ENCODE assay signal across 9 cellular contexts in genomic region chrX:126929071-126929470, GRCh38.
"Had no signal": no experiment of that assay in that cellular context is flagged by ENCODE, and none has a peak within 500 bp of the region (broad histone marks: within the 10 kb centered on the region; RNA-seq: fewer than 3 reads in every experiment).

No MANE protein-coding gene starts in this region.

- H3K4me1 Mint-ChIP-seq: GM23338, IgD-negative memory B cell had no signal

- H3K4me3 Mint-ChIP-seq: GM23338, H9 had no signal

- H3K27ac Mint-ChIP-seq: GM23338, IgD-negative memory B cell had no signal

- H3K4me3 ChIP-seq: GM23338 had no signal

- ATAC-seq: GM23338, HepG2 had no signal

- H3K4me2 ChIP-seq: GM23338 had no signal

- H3K36me3 Mint-ChIP-seq: IgD-negative memory B cell had no signal

- FAIRE-seq: H1, H54, HepG2 had no signal

- H3K27me3 Mint-ChIP-seq: IgD-negative memory B cell had no signal

- H3K27ac ChIP-seq: HL-60 had no signal

- DNase-seq: H9, HCEC 1CT, KBM-7 had no signal

- H2AFZ ChIP-seq: GM23338 had no signal
